In the genomic region with DNA sequence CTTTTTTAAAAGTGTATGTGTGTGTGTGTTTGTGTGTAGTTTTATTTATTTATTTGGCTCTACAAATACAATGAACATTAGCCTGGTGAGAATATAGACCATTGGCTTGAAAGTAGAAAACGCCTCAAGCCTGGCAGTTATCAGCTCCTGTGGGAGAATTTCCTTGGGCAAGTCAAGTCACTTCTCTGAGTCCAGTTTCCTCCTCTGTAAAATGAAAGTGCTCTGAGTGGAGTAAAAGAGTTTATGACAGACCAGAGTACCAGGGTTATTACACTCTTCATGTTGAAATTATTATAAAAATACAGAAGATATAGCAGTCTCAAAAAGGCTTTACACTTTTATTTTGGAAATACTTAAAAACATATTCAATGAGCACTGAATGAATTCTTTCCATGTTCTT, we compare ENCODE assay signal across 27 cellular contexts. TPM values are rescaled to one million over a fixed set of nuclear protein-coding genes. Genes with fewer than 3 reads are reported as not detected.
"Had no signal": no experiment of that assay in that cellular context is flagged by ENCODE, and none has a peak within 500 bp of the region (broad histone marks: within the 10 kb centered on the region; RNA-seq: fewer than 3 reads in every experiment).

No MANE protein-coding gene starts in this region.

- H3K4me2 ChIP-seq: neural progenitor cell had no signal

- H3K27ac ChIP-seq: dorsolateral prefrontal cortex, epithelial cell of prostate, gastrocnemius medialis, left lung, neural progenitor cell, ovary, psoas muscle, sigmoid colon, suprapubic skin, upper lobe of right lung, uterus had no signal

- H3K9me3 ChIP-seq: gastrocnemius medialis, left lung, ovary, psoas muscle, sigmoid colon, suprapubic skin, transverse colon, upper lobe of right lung, uterus had no signal

- H3K27me3 ChIP-seq: dorsolateral prefrontal cortex, gastrocnemius medialis, left lung, neural progenitor cell, ovary, sigmoid colon, suprapubic skin, transverse colon, upper lobe of right lung, uterus had no signal

- H3K4me1 ChIP-seq: gastrocnemius medialis, left lung, neural progenitor cell, psoas muscle, suprapubic skin, upper lobe of right lung, uterus had no signal

- H3K9ac ChIP-seq: neural progenitor cell had no signal

- FAIRE-seq: kidney had no signal

- H2AFZ ChIP-seq: neural progenitor cell had no signal

- H3K36me3 ChIP-seq: gastrocnemius medialis, left lung, neural progenitor cell, ovary, sigmoid colon, suprapubic skin, transverse colon, upper lobe of right lung, uterus had no signal

- H3K4me3 ChIP-seq: dorsolateral prefrontal cortex, gastrocnemius medialis, left lung, neural progenitor cell, ovary, psoas muscle, sigmoid colon, suprapubic skin, transverse colon, upper lobe of right lung, uterus had no signal

- ATAC-seq: esophagus mucosa; gastrocnemius medialis; left lung; naive thymus-derived CD4-positive, alpha-beta T cell; psoas muscle; right cardiac atrium; stimulated activated naive CD8-positive, alpha-beta T cell treated with anti-CD3 and anti-CD28 coated beads, Interleukin-15, amount 100 ng/mL, for 72 hours; upper lobe of right lung had no signal

- DNase-seq: cortex of kidney; dorsolateral prefrontal cortex; effector CD4-positive, alpha-beta T cell; endodermal cell; foreskin fibroblast; gastrocnemius medialis; head of caudate nucleus; kidney; left lung; mesenchymal stem cell; naive thymus-derived CD4-positive, alpha-beta T cell; ovary; posterior cingulate gyrus; psoas muscle; right cardiac atrium; sigmoid colon; stimulated activated CD4-positive, alpha-beta T cell treated with anti-CD3 and anti-CD28 coated beads, Interleukin-15, amount 100 ng/mL, for 24 hours; stimulated activated CD4-positive, alpha-beta T cell treated with anti-CD3 and anti-CD28 coated beads, Interleukin-2, amount 100 ng/mL, for 48 hours; stimulated activated naive CD4-positive, alpha-beta T cell; stimulated activated naive CD8-positive, alpha-beta T cell treated with anti-CD3 and anti-CD28 coated beads, Interleukin-15, amount 100 ng/mL, for 72 hours; transverse colon; upper lobe of right lung; uterus had no signal

RNA-seq across cellular contexts. Expression of a gene that starts 10.1 kb away (rescaled TPM):
- polyA plus RNA-seq: naive thymus-derived CD4-positive, alpha-beta T cell had no signal
